Comparison of ENCODE assay signal across 19 cellular contexts in the genomic region with DNA sequence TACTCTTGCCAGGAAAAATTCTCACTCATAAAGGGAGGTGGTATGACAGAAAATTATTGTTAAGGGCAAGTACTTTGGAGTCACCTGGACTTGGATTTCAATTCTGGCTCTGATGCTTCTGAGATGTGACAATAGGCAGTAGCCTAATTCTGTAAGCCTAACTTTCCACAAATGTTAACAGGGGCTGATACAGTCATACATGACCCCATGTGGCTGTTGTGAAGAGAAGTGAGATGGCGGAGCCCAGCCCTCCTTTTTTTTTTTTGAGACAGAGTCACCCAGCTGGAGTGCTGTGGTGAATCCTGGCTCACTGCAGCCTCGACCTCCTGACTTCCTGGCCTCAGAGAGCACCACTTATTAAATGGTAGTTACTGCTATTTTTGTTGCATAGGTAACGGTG.
"Had no signal": no experiment of that assay in that cellular context is flagged by ENCODE, and none has a peak within 500 bp of the region (broad histone marks: within the 10 kb centered on the region; RNA-seq: fewer than 3 reads in every experiment).

No MANE protein-coding gene starts in this region.

- H3K4me3 Mint-ChIP-seq: activated CD4-positive, alpha-beta T cell treated with anti-CD3 and anti-CD28 coated beads, Interleukin-2, amount 10 ng/mL, durations not matched to agents 7 days and 5 days; activated T-helper 1 cell treated with anti-CD3 and anti-CD28 coated beads, Interleukin-12 subunit alpha, Interleukin-12 subunit beta, Interleukin-2, Interleukin-4 antibody, amounts not matched to agents 30 ng/mL and 10 ng/mL and 1 ng/mL, durations not matched to agents 14 hours and 24 hours and 36 hours; central memory CD8-positive, alpha-beta T cell; endodermal cell; mesothelial cell of epicardium; nephron progenitor cell; stimulated activated effector memory CD8-positive, alpha-beta T cell treated with anti-CD3 and anti-CD28 coated beads, Interleukin-12 subunit alpha, Interleukin-12 subunit beta, amount 100 ng/mL, for 72 hours had no signal

- H3K4me1 ChIP-seq: colonic mucosa, tibial artery had no signal

- H3K27ac Mint-ChIP-seq: activated T-helper 1 cell treated with anti-CD3 and anti-CD28 coated beads, Interleukin-12 subunit alpha, Interleukin-12 subunit beta, Interleukin-2, Interleukin-4 antibody, amounts not matched to agents 30 ng/mL and 10 ng/mL and 1 ng/mL, durations not matched to agents 14 hours and 24 hours and 36 hours; endodermal cell; mesothelial cell of epicardium; nephron progenitor cell; stimulated activated effector memory CD8-positive, alpha-beta T cell treated with anti-CD3 and anti-CD28 coated beads, Interleukin-12 subunit alpha, Interleukin-12 subunit beta, amount 100 ng/mL, for 72 hours had no signal

- H3K27me3 Mint-ChIP-seq: activated CD4-positive, alpha-beta T cell treated with anti-CD3 and anti-CD28 coated beads, Interleukin-2, amount 10 ng/mL, durations not matched to agents 7 days and 5 days; central memory CD8-positive, alpha-beta T cell had no signal

- H3K9me3 ChIP-seq: colonic mucosa, lower lobe of right lung, sigmoid colon had no signal

- H3K36me3 Mint-ChIP-seq: stimulated activated effector memory CD8-positive, alpha-beta T cell treated with anti-CD3 and anti-CD28 coated beads, Interleukin-12 subunit alpha, Interleukin-12 subunit beta, amount 100 ng/mL, for 72 hours had no signal

- H3K4me3 ChIP-seq: colonic mucosa, lower lobe of right lung, sigmoid colon, tibial artery had no signal

- ATAC-seq: lower lobe of right lung; stimulated activated effector memory CD8-positive, alpha-beta T cell treated with anti-CD3 and anti-CD28 coated beads, Interleukin-12 subunit alpha, Interleukin-12 subunit beta, amount 100 ng/mL, for 72 hours had no signal

- FAIRE-seq: TTC549 had no signal

- DNase-seq: activated CD4-positive, alpha-beta T cell treated with anti-CD3 and anti-CD28 coated beads, Interleukin-2, amount 10 ng/mL, durations not matched to agents 7 days and 5 days; activated CD4-positive, CD25-positive, alpha-beta regulatory T cell; activated CD8-positive, alpha-beta memory T cell treated with anti-CD3 and anti-CD28 coated beads for 24 hours; activated gamma-delta T cell treated with Interleukin-2 at 50 U/mL for 16 hours; colonic mucosa; endodermal cell; lower lobe of right lung; nephron progenitor cell; occipital lobe; posterior cingulate gyrus; sigmoid colon; stimulated activated CD4-positive, alpha-beta T cell treated with anti-CD3 and anti-CD28 coated beads, Interleukin-4, amount 100 ng/mL, for 24 hours; tibial artery had no signal

- H3K4me1 Mint-ChIP-seq: nephron progenitor cell had no signal

- H3K27ac ChIP-seq: brain microvascular endothelial cell, colonic mucosa, lower lobe of right lung, sigmoid colon, tibial artery had no signal

- H3K27me3 ChIP-seq: brain microvascular endothelial cell, colonic mucosa, sigmoid colon, tibial artery had no signal

- H3K36me3 ChIP-seq: brain microvascular endothelial cell, colonic mucosa, lower lobe of right lung, sigmoid colon, tibial artery had no signal
